ENCODE assay signal across 23 cellular contexts in the genomic region with DNA sequence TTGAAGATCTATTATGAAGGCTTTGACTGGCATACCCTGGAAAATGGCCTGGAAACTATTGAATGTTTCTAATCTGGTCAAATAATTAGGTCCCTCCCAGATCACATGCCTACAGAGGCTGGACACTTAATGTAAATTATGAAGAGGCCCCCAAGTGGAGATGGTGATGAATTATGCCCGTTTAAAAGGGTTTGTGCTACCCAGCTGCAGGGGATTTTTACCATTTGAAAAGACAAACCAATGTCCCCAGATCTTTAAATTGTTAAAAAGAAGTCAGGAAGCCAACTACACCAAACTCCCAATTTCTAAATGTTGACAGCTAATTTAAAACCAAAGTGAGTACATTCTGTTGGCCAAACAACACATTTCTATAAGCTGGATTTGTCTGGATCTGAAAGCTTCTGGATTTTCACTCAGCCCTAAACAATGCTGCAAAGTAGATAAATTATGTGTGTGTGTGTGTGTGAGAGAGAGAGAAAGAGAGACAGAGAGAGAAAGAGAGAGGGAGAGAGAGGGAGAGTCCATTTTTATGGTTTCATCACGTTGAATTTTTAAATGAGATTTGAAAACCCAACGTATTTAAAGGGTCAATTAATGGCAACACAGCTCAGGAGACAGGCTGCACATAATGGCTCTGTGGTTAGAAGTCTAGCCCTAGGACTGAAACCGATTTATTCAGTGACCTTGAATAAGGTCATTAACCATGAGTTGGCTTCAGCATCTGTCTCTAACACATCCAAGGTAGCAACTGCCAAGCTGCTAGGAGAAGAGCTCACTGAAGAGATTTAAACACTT. TPM values are rescaled to one million over a fixed set of nuclear protein-coding genes. Genes with fewer than 3 reads are reported as not detected.
"Had no signal": no experiment of that assay in that cellular context is flagged by ENCODE, and none has a peak within 500 bp of the region (broad histone marks: within the 10 kb centered on the region; RNA-seq: fewer than 3 reads in every experiment).

No MANE protein-coding gene starts in this region.

- DNase-seq: activated B cell treated with CpG ODN at 0.5 μM for 24 hours; activated CD4-positive, alpha-beta T cell treated with anti-CD3 and anti-CD28 coated beads for 4 hours; activated CD8-positive, alpha-beta T cell treated with anti-CD3 and anti-CD28 coated beads for 36 hours; activated naive CD4-positive, alpha-beta T cell treated with anti-CD3 and anti-CD28 coated beads, Interleukin-2, amount 10 ng/mL, durations not matched to agents 7 days and 5 days; activated T-cell treated with anti-CD3 and anti-CD28 coated beads, Interleukin-2, amount 50 U/mL, for 24 hours; aorta; gastrocnemius medialis; heart left ventricle; kidney; occipital lobe; right cardiac atrium; stimulated activated CD4-positive, alpha-beta T cell treated with anti-CD3 and anti-CD28 coated beads, Interleukin-2, amount 100 ng/mL, for 24 hours; stimulated activated naive CD8-positive, alpha-beta T cell treated with anti-CD3 and anti-CD28 coated beads, Interleukin-15, Interleukin-2, amounts not matched to agents 100 U/mL and 50 U/mL, for 24 hours; substantia nigra; tibial artery had no signal

- H3K36me3 ChIP-seq: gastrocnemius medialis, heart left ventricle, tibial artery had no signal

- H3K4me1 Mint-ChIP-seq: activated B cell treated with CpG ODN at 0.5 μM for 24 hours; activated naive CD4-positive, alpha-beta T cell treated with anti-CD3 and anti-CD28 coated beads, Interleukin-2, amount 10 ng/mL, durations not matched to agents 7 days and 5 days; mesothelial cell of epicardium; nephron had no signal

- H3K27ac ChIP-seq: coronary artery, gastrocnemius medialis, heart left ventricle, tibial artery had no signal

- H3K4me1 ChIP-seq: gastrocnemius medialis, heart left ventricle, tibial artery had no signal

- H3K4me3 ChIP-seq: coronary artery, gastrocnemius medialis, heart left ventricle, tibial artery had no signal

- H3K36me3 Mint-ChIP-seq: activated naive CD4-positive, alpha-beta T cell treated with anti-CD3 and anti-CD28 coated beads, Interleukin-2, amount 10 ng/mL, durations not matched to agents 7 days and 5 days; mesothelial cell of epicardium had no signal

- H3K27me3 Mint-ChIP-seq: activated B cell treated with CpG ODN at 0.5 μM for 24 hours; activated CD8-positive, alpha-beta T cell treated with anti-CD3 and anti-CD28 coated beads for 36 hours; activated naive CD4-positive, alpha-beta T cell treated with anti-CD3 and anti-CD28 coated beads, Interleukin-2, amount 10 ng/mL, durations not matched to agents 7 days and 5 days; activated T-cell treated with anti-CD3 and anti-CD28 coated beads, Interleukin-2, amount 50 U/mL, for 24 hours had no signal

- H3K4me3 Mint-ChIP-seq: activated B cell treated with CpG ODN at 0.5 μM for 24 hours; activated CD8-positive, alpha-beta T cell treated with anti-CD3 and anti-CD28 coated beads for 36 hours; activated naive CD4-positive, alpha-beta T cell treated with anti-CD3 and anti-CD28 coated beads, Interleukin-2, amount 10 ng/mL, durations not matched to agents 7 days and 5 days; activated T-cell treated with anti-CD3 and anti-CD28 coated beads, Interleukin-2, amount 50 U/mL, for 24 hours; mesothelial cell of epicardium; nephron had no signal

- H3K27ac Mint-ChIP-seq: activated B cell treated with CpG ODN at 0.5 μM for 24 hours; activated CD8-positive, alpha-beta T cell treated with anti-CD3 and anti-CD28 coated beads for 36 hours; activated naive CD4-positive, alpha-beta T cell treated with anti-CD3 and anti-CD28 coated beads, Interleukin-2, amount 10 ng/mL, durations not matched to agents 7 days and 5 days; activated T-cell treated with anti-CD3 and anti-CD28 coated beads, Interleukin-2, amount 50 U/mL, for 24 hours; activated T-helper 2 cell treated with anti-CD3 and anti-CD28 coated beads, Interferon-gamma antibody, Interleukin-2, Interleukin-4, amounts not matched to agents 10 μg/mL and 5 μg/mL and 100 μg/mL, durations not matched to agents 14 hours and 24 hours and 36 hours; mesothelial cell of epicardium; nephron; progenitor cell of endocrine pancreas had no signal

- H3K9me3 ChIP-seq: gastrocnemius medialis, heart left ventricle, tibial artery had no signal

- H3K27me3 ChIP-seq: gastrocnemius medialis, heart left ventricle, tibial artery had no signal

- H3K9me3 Mint-ChIP-seq: activated CD8-positive, alpha-beta T cell treated with anti-CD3 and anti-CD28 coated beads for 36 hours; activated T-helper 2 cell treated with anti-CD3 and anti-CD28 coated beads, Interferon-gamma antibody, Interleukin-2, Interleukin-4, amounts not matched to agents 10 μg/mL and 5 μg/mL and 100 μg/mL, durations not matched to agents 14 hours and 24 hours and 36 hours; nephron had no signal

RNA-seq across cellular contexts. Expression of a gene that starts 35.5 kb away (rescaled TPM):
- total RNA-seq: activated B cell treated with CpG ODN at 0.5 μM for 24 hours; activated CD8-positive, alpha-beta T cell treated with anti-CD3 and anti-CD28 coated beads for 36 hours; activated T-helper 2 cell treated with anti-CD3 and anti-CD28 coated beads, Interferon-gamma antibody, Interleukin-2, Interleukin-4, amounts not matched to agents 10 μg/mL and 5 μg/mL and 100 μg/mL, durations not matched to agents 14 hours and 24 hours and 36 hours; left lobe of liver; lung microvascular endothelial cell; T-helper 2 cell treated with Interferon-gamma antibody and Interleukin-4, amounts not matched to agents 100 ng/mL and 5 ng/mL, for 36 hours had no signal
